8 cellular contexts compared by ENCODE assay signal in genomic region chr16:3611145-3611977, GRCh38. TPM values are rescaled to one million over a fixed set of nuclear protein-coding genes. Genes with fewer than 3 reads are reported as not detected.
DNase-seq lines count a peak whose midpoint lies in the region; ATAC-seq and TF ChIP-seq lines count a peak whose summit lies in the region.

SLX4 (minus strand) TSS chr16:3611606; CDS start chr16:3608964, 2,642 bp downstream.

- 0 out of 2 replicates have a peak, but pooled peaks cover 2% of the 10 kb centered on the region for H3K9me3 ChIP-seq in BLaER1
- H3K9me3 ChIP-seq in colonic mucosa, result no peaks in the 10 kb centered on the region

- peak; percentile 73 for ATAC-seq in GM19351 (IDR thresholded peaks at IDR 0.05; ENCODE audit: unreplicated experiment)
- peak; percentile 69 for ATAC-seq in HG03469 (IDR thresholded peaks at IDR 0.05; ENCODE audit: unreplicated experiment)

- H3K4me3 ChIP-seq in BLaER1 (peak within 1 kb of the TSS; percentile 94), colonic mucosa (peak within 1 kb of the TSS; percentile 100)

- H3K4me2 ChIP-seq in BLaER1, result peak within 1 kb of the TSS; percentile 95

- H3K9ac ChIP-seq in BLaER1 (peak within 1 kb of the TSS; percentile 90), colonic mucosa (ENCODE audit: low read depth in 2 of 2, low read length in 2 of 2) (peak within 1 kb of the TSS; percentile 85 to 92)

- H3K27ac ChIP-seq in BLaER1 (peak within 1 kb of the TSS; percentile 91), colonic mucosa (peak within 1 kb of the TSS; percentile 80)

- intact Hi-C loops in colonic mucosa (cut with DNase I), result no loop called here

- DNase-seq in NCI-H526 treated with DMSO at 0.1 percent for 48 hours (lab: John Stamatoyannopoulos, UW), result peak; percentile 53
- peak; percentile 92 for DNase-seq in activated CD4-positive, alpha-beta T cell treated with anti-CD3 and anti-CD28 coated beads for 48 hours
- peak; percentile 89 for DNase-seq in colonic mucosa
- peak; percentile 98 for DNase-seq in left kidney (ENCODE audit: low read depth, low spot score)
- DNase-seq in stimulated activated CD4-positive, alpha-beta T cell treated with anti-CD3 and anti-CD28 coated beads, Interleukin-1b, Interleukin-23, amount 100 ng/mL, for 4 hours (ENCODE audit: low read depth in 2 of 2), result peak; percentile 84 to 86

- H3K36me3 ChIP-seq in BLaER1 (peaks cover 21% of the 10 kb centered on the region), colonic mucosa (no peaks in the 10 kb centered on the region)

- no peaks in the 10 kb centered on the region for H3K27me3 ChIP-seq in BLaER1
- H3K27me3 ChIP-seq in colonic mucosa, result no peaks in the 10 kb centered on the region

- peaks cover 43% of the 10 kb centered on the region for H3K4me1 ChIP-seq in BLaER1
- H3K4me1 ChIP-seq in colonic mucosa, result no peaks in the 10 kb centered on the region

- peaks cover 10% of the 10 kb centered on the region; the same call in 1 of the 2 replicates for H4K20me1 ChIP-seq in BLaER1

- no peak for TF ChIP-seq CTCF in colonic mucosa (IDR thresholded peaks at IDR 0.05)

RNA-seq across cellular contexts. Expression of gene SLX4, which starts in this region (rescaled TPM):
- total RNA-seq in colonic mucosa, result 1 to 10 TPM; 3.5 to 6.3 TPM

Comparison
In these comparisons a context has a peak if more than half of its experiments do, and no peak if none do; other contexts are left out.
1. Peak in every context shown above with its lines: DNase-seq, ATAC-seq, H3K4me3 ChIP-seq and H3K27ac ChIP-seq.